In the genomic region with DNA sequence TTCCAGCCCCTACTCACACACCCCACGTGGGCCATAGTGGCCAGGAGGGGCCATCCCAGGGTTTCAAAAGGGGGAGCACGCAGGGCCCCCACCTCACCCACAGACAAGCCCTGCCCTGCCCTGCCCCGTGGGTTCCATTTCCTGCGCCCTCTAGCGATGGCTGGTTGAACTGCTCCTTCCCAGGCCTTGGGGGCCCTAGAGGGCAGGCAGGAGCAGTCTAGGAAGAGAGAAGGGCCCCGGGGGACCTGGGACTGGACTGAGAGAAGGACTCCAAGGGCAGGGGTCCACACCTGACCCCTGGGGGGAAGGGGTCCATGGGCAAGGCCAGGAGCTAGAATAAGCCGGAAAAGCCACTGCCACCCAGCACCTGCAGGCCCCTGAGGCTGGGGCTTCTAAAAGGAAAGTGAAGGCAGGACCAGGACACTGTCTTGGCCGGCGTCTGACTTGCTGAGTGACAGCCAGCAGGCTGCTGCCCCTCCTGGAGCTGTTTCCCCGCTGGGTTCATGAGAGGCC, we compare ENCODE assay signal across 1 cellular context.
TF ChIP-seq lines count a peak whose summit lies in the region.

No MANE protein-coding gene starts in this region.

TF ChIP-seq in GM12878, 131 proteins besides CTCF, POLR2A, EP300 and RAD21 (continued from another document):
- no peak for TF ChIP-seq SREBF2 (IDR thresholded peaks at IDR 0.05; ENCODE audit: low read length)
- 0 out of 2 replicates have a peak, but pooled peaks have one; percentile 17 for TF ChIP-seq RUNX3 (IDR thresholded peaks at IDR 0.05; ENCODE audit: low read length)
